In genomic region chr1:113760102-113760804, GRCh38 we compare ENCODE assay signal across 8 cellular contexts. TPM values are rescaled to one million over a fixed set of nuclear protein-coding genes. Genes with fewer than 3 reads are reported as not detected.
DNase-seq lines count a peak whose midpoint lies in the region; ATAC-seq and TF ChIP-seq lines count a peak whose summit lies in the region.

No MANE protein-coding gene starts in this region.

- H3K4me1 Mint-ChIP-seq in CD14-positive monocyte (peaks cover 31% of the 10 kb centered on the region), chondrocyte (ENCODE audit: low read depth) (peaks cover 29% of the 10 kb centered on the region)
- peaks cover 27 to 28% of the 10 kb centered on the region in 2 donors for H3K4me1 Mint-ChIP-seq in natural killer cell treated with Interleukin-12 subunit alpha and Interleukin-12 subunit beta and Interleukin-15 and Interleukin-18, amount 100 ng/mL, for 72 hours (ENCODE audit: low read depth in 2 of 2)

- H3K9me3 Mint-ChIP-seq in CD14-positive monocyte (peaks cover 0 to 1% (median 0%) of the 10 kb centered on the region in 7 donors), chondrocyte (ENCODE audit: low read depth) (no peaks in the 10 kb centered on the region)
- no peaks in the 10 kb centered on the region for H3K9me3 Mint-ChIP-seq in natural killer cell treated with Interleukin-12 subunit alpha and Interleukin-12 subunit beta and Interleukin-15 and Interleukin-18, amount 100 ng/mL, for 72 hours

- intact Hi-C loops in CD14-positive monocyte (cut with micrococcal nuclease): no loop called here

- TF ChIP-seq CTCF in CD14-positive monocyte (IDR thresholded peaks at IDR 0.05): no peak
- no peak for TF ChIP-seq CTCF in chondrocyte (IDR thresholded peaks at IDR 0.05)

- peaks cover 29 to 37% of the 10 kb centered on the region in 2 donors for H3K36me3 Mint-ChIP-seq in CD14-positive monocyte
- H3K36me3 Mint-ChIP-seq in chondrocyte (ENCODE audit: low read depth): peaks cover 5% of the 10 kb centered on the region
- H3K36me3 Mint-ChIP-seq in natural killer cell treated with Interleukin-12 subunit alpha and Interleukin-12 subunit beta and Interleukin-15 and Interleukin-18, amount 100 ng/mL, for 72 hours: peaks cover 6% of the 10 kb centered on the region

- H3K27ac Mint-ChIP-seq in CD14-positive monocyte: peak overlapping the region; percentile 99 to 100 (median 99)
- H3K27ac Mint-ChIP-seq in chondrocyte (ENCODE audit: unreplicated experiment): peak overlapping the region; percentile 96
- peak overlapping the region; percentile 94 to 99 for H3K27ac Mint-ChIP-seq in natural killer cell treated with Interleukin-12 subunit alpha and Interleukin-12 subunit beta and Interleukin-15 and Interleukin-18, amount 100 ng/mL, for 72 hours

- DNase-seq in CD14-positive monocyte (ENCODE audit: low spot score): no peak
- peak; percentile 19 for DNase-seq in LHCN-M2 (ENCODE audit: low read depth)
- no peak for DNase-seq in chondrocyte (ENCODE audit: low spot score)
- DNase-seq in natural killer cell treated with Interleukin-12 subunit alpha and Interleukin-12 subunit beta and Interleukin-15 and Interleukin-18, amount 100 ng/mL, for 72 hours (ENCODE audit: low spot score): no peak
- DNase-seq in effector CD4-positive, alpha-beta T cell: no peak
- DNase-seq in G401 (ENCODE audit: low spot score): no peak
- no peak for DNase-seq in GM03348 (ENCODE audit: low spot score)
- no peak for DNase-seq in glomerular visceral epithelial cell (ENCODE audit: extremely low spot score)

- ATAC-seq in natural killer cell treated with Interleukin-12 subunit alpha and Interleukin-12 subunit beta and Interleukin-15 and Interleukin-18, amount 100 ng/mL, for 72 hours: no peak

- H3K27me3 Mint-ChIP-seq in CD14-positive monocyte (ENCODE audit: low read depth in 3 of 3) (no peaks in the 10 kb centered on the region), chondrocyte (ENCODE audit: low read depth) (no peaks in the 10 kb centered on the region)
- no peaks in the 10 kb centered on the region for H3K27me3 Mint-ChIP-seq in natural killer cell treated with Interleukin-12 subunit alpha and Interleukin-12 subunit beta and Interleukin-15 and Interleukin-18, amount 100 ng/mL, for 72 hours

- in situ Hi-C loops in G401 (cut with HindIII; ENCODE audit: low sequenced_read_pairs): no loop called here

- H3K4me3 Mint-ChIP-seq in CD14-positive monocyte: peak overlapping the region; percentile 96 to 98
- H3K4me3 Mint-ChIP-seq in chondrocyte (ENCODE audit: unreplicated experiment): peak overlapping the region; percentile 90
- peak overlapping the region; percentile 87 for H3K4me3 Mint-ChIP-seq in natural killer cell treated with Interleukin-12 subunit alpha and Interleukin-12 subunit beta and Interleukin-15 and Interleukin-18, amount 100 ng/mL, for 72 hours

RNA-seq across cellular contexts. Expression of gene PHTF1, which starts 1.0 kb away (rescaled TPM):
- 10 to 100 TPM; 11.1 to 12.2 TPM for polyA plus RNA-seq in CD14-positive monocyte
- 39.0 and 39.6 TPM in 2 replicates for total RNA-seq in LHCN-M2 (2014; rRNA removed)
- polyA plus RNA-seq in LHCN-M2 (2012): 15.2 TPM
- 23.9 to 40.5 TPM (median 26.5 TPM) in 3 replicates for total RNA-seq in chondrocyte
- total RNA-seq in natural killer cell treated with Interleukin-12 subunit alpha and Interleukin-12 subunit beta and Interleukin-15 and Interleukin-18, amount 100 ng/mL, for 72 hours: 10 to 100 TPM; 29.0 to 44.0 TPM
- 15.5 and 27.1 TPM in 2 replicates for total RNA-seq in G401 (2014; rRNA removed; shearing (Covaris generic))

RNA-seq across cellular contexts. Expression of gene RSBN1, which starts 52.0 kb away (rescaled TPM):
- 1 to 10 TPM; 8.9 to 9.0 TPM for polyA plus RNA-seq in CD14-positive monocyte
- 8.1 and 10.7 TPM in 2 replicates for total RNA-seq in LHCN-M2 (2014; rRNA removed)
- polyA plus RNA-seq in LHCN-M2 (2012): 3.6 TPM
- total RNA-seq in chondrocyte: 10.9 to 12.5 TPM (median 11.8 TPM) in 3 replicates
- 10 to 100 TPM; 18.7 to 27.7 TPM for total RNA-seq in natural killer cell treated with Interleukin-12 subunit alpha and Interleukin-12 subunit beta and Interleukin-15 and Interleukin-18, amount 100 ng/mL, for 72 hours
- 7.4 and 13.6 TPM in 2 replicates for total RNA-seq in G401 (2014; rRNA removed; shearing (Covaris generic))
